ENCODE assay signal across 8 cellular contexts in genomic region chr12:53046655-53047220, GRCh38. TPM values are rescaled to one million over a fixed set of nuclear protein-coding genes. Genes with fewer than 3 reads are reported as not detected.
DNase-seq lines count a peak whose midpoint lies in the region; ATAC-seq and TF ChIP-seq lines count a peak whose summit lies in the region.

No MANE protein-coding gene starts in this region.

- no peaks in the 10 kb centered on the region for H4K20me1 ChIP-seq in KMS-11 (ENCODE audit: insufficient read depth)

- peaks cover 3% of the 10 kb centered on the region for H3K27me3 Mint-ChIP-seq in T-helper 2 cell treated with Interferon-gamma antibody and Interleukin-4, amounts not matched to agents 5 μg/mL and 100 μg/mL, for 36 hours (ENCODE audit: low read depth)

- no peaks in the 10 kb centered on the region for H3K27me3 ChIP-seq in KMS-11 (ENCODE audit: insufficient read depth, low read depth)
- no peaks in the 10 kb centered on the region for H3K27me3 ChIP-seq in colonic mucosa

- H3K4me1 ChIP-seq in KMS-11 (ENCODE audit: low read depth, poor library complexity, severe bottlenecking), result peaks cover 40% of the 10 kb centered on the region
- peaks cover 20% of the 10 kb centered on the region for H3K4me1 ChIP-seq in colonic mucosa

- no peaks in the 10 kb centered on the region for H3K36me3 ChIP-seq in KMS-11 (ENCODE audit: insufficient read depth)
- no peaks in the 10 kb centered on the region for H3K36me3 ChIP-seq in colonic mucosa

- no peak overlapping the region; the same call in 1 of the 2 replicates for H3K27ac ChIP-seq in KMS-11
- H3K27ac ChIP-seq in colonic mucosa, result peak overlapping the region; percentile 89

- H3K4me3 ChIP-seq in KMS-11 (IDR thresholded peaks at IDR 0.05; ENCODE audit: insufficient read depth, low read depth, low read length), result no peak overlapping the region
- H3K4me3 ChIP-seq in colonic mucosa, result peak overlapping the region; percentile 71

- peak; percentile 36 for ATAC-seq in GM21528 (IDR thresholded peaks at IDR 0.05; ENCODE audit: low FRiP score, unreplicated experiment)

- peak overlapping the region; percentile 85 for H2AFZ ChIP-seq in KMS-11 (ENCODE audit: low read depth)

- H3K9ac ChIP-seq in KMS-11, result peak overlapping the region; percentile 54; the same call in 1 of the 2 replicates
- H3K9ac ChIP-seq in colonic mucosa (ENCODE audit: low read depth in 2 of 2, low read length in 2 of 2), result peak overlapping the region; percentile 94 to 99

- intact Hi-C loops in colonic mucosa (cut with DNase I), result no loop called here

- peaks cover 11% of the 10 kb centered on the region for H3K36me3 Mint-ChIP-seq in T-helper 2 cell treated with Interferon-gamma antibody and Interleukin-4, amounts not matched to agents 5 μg/mL and 100 μg/mL, for 36 hours (ENCODE audit: low read depth)

- H3K79me2 ChIP-seq in KMS-11 (ENCODE audit: insufficient read depth, low read depth), result no peaks in the 10 kb centered on the region

- TF ChIP-seq CTCF in KMS-11 (conservative IDR thresholded peaks at IDR 0.05; ENCODE audit: low read depth, low read length) (no peak), colonic mucosa (IDR thresholded peaks at IDR 0.05) (no peak)

- H3K4me3 Mint-ChIP-seq in T-helper 2 cell treated with Interferon-gamma antibody and Interleukin-4, amounts not matched to agents 5 μg/mL and 100 μg/mL, for 36 hours, result peak overlapping the region; percentile 97

- DNase-seq in Caki2 (ENCODE audit: low read depth) (peak; percentile 84), colonic mucosa (peak; percentile 81), kidney tubule cell (ENCODE audit: low spot score) (peak; percentile 89), GOT3 (lab: John Stamatoyannopoulos, UW) (no peak)
- DNase-seq in T-helper 2 cell treated with Interferon-gamma antibody and Interleukin-4, amounts not matched to agents 5 μg/mL and 100 μg/mL, for 36 hours (ENCODE audit: low spot score), result peak; percentile 52
- peak; percentile 16 to 31 for DNase-seq in stimulated activated CD4-positive, alpha-beta T cell treated with anti-CD3 and anti-CD28 coated beads, Interleukin-15, amount 100 ng/mL, for 48 hours (ENCODE audit: low read depth in 2 of 2)

- in situ Hi-C loops in Caki2 (cut with HindIII; ENCODE audit: low pct_unique_long_range_greater_than_20kb, low sequenced_read_pairs), result no loop called here

- peak overlapping the region; percentile 82 for H3K27ac Mint-ChIP-seq in T-helper 2 cell treated with Interferon-gamma antibody and Interleukin-4, amounts not matched to agents 5 μg/mL and 100 μg/mL, for 36 hours

- H3K4me1 Mint-ChIP-seq in T-helper 2 cell treated with Interferon-gamma antibody and Interleukin-4, amounts not matched to agents 5 μg/mL and 100 μg/mL, for 36 hours (ENCODE audit: low read depth), result peaks cover 17% of the 10 kb centered on the region

- no peaks in the 10 kb centered on the region for H3K9me3 Mint-ChIP-seq in T-helper 2 cell treated with Interferon-gamma antibody and Interleukin-4, amounts not matched to agents 5 μg/mL and 100 μg/mL, for 36 hours

- peak overlapping the region; percentile 99 for H3K4me2 ChIP-seq in KMS-11

- no peaks in the 10 kb centered on the region for H3K9me3 ChIP-seq in colonic mucosa

RNA-seq across cellular contexts. Expression of gene TNS2, which starts 3.1 kb away (rescaled TPM):
- 5.1 and 5.6 TPM in 2 replicates for total RNA-seq in Caki2 (2014; rRNA removed; shearing (Covaris generic); ENCODE audit: low replicate concordance)
- total RNA-seq in colonic mucosa, result 10 to 100 TPM; 26.0 to 27.1 TPM

RNA-seq across cellular contexts. Expression of gene SPRYD3, which starts 32.5 kb away (rescaled TPM):
- total RNA-seq in Caki2 (2014; rRNA removed; shearing (Covaris generic); ENCODE audit: low replicate concordance), result 35.2 and 48.2 TPM in 2 replicates
- total RNA-seq in colonic mucosa, result 10 to 100 TPM; 32.5 to 35.0 TPM

RNA-seq across cellular contexts. Expression of gene EIF4B, which starts 40.5 kb away (rescaled TPM):
- 834 and 874 TPM in 2 replicates for total RNA-seq in Caki2 (2014; rRNA removed; shearing (Covaris generic); ENCODE audit: low replicate concordance)
- total RNA-seq in colonic mucosa, result 100 to 1,000 TPM; 398 to 455 TPM

RNA-seq across cellular contexts. Expression of gene IGFBP6, which starts 50.7 kb away (rescaled TPM):
- 265 TPM in 2 replicates for total RNA-seq in Caki2 (2014; rRNA removed; shearing (Covaris generic); ENCODE audit: low replicate concordance)
- 10 to 100 TPM in 1 of 2 donors, 1 to 10 TPM in 1; 7.2 to 14.6 TPM for total RNA-seq in colonic mucosa

RNA-seq across cellular contexts. Expression of gene SOAT2, which starts 56.5 kb away (rescaled TPM):
- not detected in 2 replicates for total RNA-seq in Caki2 (2014; rRNA removed; shearing (Covaris generic); ENCODE audit: low replicate concordance)
- total RNA-seq in colonic mucosa, result under 1 TPM in 1 of 2 donors, not detected in 1; 0.12 TPM
